ENCODE assay signal across 1 cellular context in genomic region chr1:200343874-200344273, GRCh38.
TF ChIP-seq lines count a peak whose summit lies in the region.

No MANE protein-coding gene starts in this region.

TF ChIP-seq in IMR-90, 13 proteins besides CTCF, POLR2A, EP300 and RAD21 (continued from another document):
- TF ChIP-seq ELK1 (IDR thresholded peaks at IDR 0.05; ENCODE audit: borderline replicate concordance, low read depth, low read length) = no peak
- no peak for TF ChIP-seq MAFK (IDR thresholded peaks at IDR 0.05; ENCODE audit: low read depth, low read length)
- no peak for TF ChIP-seq SMC3 (IDR thresholded peaks at IDR 0.05; ENCODE audit: low read depth, low read length)
- TF ChIP-seq USF2 (IDR thresholded peaks at IDR 0.05; ENCODE audit: low read depth, low read length) = no peak
- TF ChIP-seq NFE2L2 (IDR thresholded peaks at IDR 0.05; ENCODE audit: low read depth, low read length) = no peak
